8 cellular contexts compared by ENCODE assay signal in the genomic region with DNA sequence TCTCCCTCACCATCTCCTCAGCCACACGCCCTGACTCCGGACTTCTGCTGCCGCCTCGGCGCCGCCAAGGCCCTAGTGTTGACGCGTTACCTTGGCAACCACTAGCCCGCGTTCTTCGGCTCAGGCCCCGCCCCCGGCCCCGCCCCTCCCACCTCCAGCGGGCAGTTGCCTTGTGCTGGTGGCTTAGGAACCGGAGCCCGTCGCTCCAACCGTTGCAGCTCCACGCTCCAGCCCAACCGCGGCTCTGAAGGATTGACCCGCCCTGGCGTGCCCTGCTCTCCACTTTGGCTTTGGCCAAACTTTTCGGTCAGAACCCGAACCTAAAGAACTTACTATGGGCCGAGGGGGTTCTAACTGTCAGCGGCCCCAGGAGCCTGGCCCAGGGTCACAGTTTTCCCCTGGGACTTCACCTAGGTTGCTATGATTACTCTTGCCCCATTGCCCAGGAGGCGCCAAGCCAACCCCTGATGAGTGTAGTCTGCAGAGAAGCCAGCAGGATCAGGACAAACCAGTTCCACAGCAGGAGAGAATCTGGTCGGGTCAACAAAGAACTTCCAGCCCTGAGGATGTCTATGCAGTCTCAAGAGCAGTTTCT.
DNase-seq lines count a peak whose midpoint lies in the region; ATAC-seq lines count a peak whose summit lies in the region.

A gene with protein sequence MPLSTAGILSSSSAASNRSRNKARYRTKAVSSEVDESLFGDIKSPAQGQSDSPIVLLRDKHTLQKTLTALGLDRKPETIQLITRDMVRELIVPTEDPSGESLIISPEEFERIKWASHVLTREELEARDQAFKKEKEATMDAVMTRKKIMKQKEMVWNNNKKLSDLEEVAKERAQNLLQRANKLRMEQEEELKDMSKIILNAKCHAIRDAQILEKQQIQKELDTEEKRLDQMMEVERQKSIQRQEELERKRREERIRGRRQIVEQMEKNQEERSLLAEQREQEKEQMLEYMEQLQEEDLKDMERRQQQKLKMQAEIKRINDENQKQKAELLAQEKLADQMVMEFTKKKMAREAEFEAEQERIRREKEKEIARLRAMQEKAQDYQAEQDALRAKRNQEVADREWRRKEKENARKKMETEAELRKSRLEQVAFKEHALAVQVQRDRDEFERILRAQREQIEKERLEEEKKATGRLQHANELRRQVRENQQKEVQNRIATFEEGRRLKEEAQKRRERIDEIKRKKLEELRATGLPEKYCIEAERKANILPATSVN (minus strand): TSS at position 80 of the 595 bp plus-strand sequence. CDS start 67 bp downstream, at position 13.

- ATAC-seq in stimulated activated effector memory CD8-positive, alpha-beta T cell treated with anti-CD3 and anti-CD28 coated beads, Interleukin-12 subunit alpha, Interleukin-12 subunit beta, amount 100 ng/mL, for 72 hours, result peak; percentile 51
- ATAC-seq in HG03565 (IDR thresholded peaks at IDR 0.05; ENCODE audit: unreplicated experiment), result no peak
- ATAC-seq in HG02938 (IDR thresholded peaks at IDR 0.05; ENCODE audit: unreplicated experiment), result no peak

- no peaks in the 10 kb centered on the region for H3K9me3 Mint-ChIP-seq in stimulated activated effector memory CD8-positive, alpha-beta T cell treated with anti-CD3 and anti-CD28 coated beads, Interleukin-12 subunit alpha, Interleukin-12 subunit beta, amount 100 ng/mL, for 72 hours

- H3K9me3 ChIP-seq in iPS-15b (ENCODE audit: control insufficient read depth, insufficient read depth, low read length), result no peaks in the 10 kb centered on the region

- no peaks in the 10 kb centered on the region for H3K36me3 ChIP-seq in iPS-15b (ENCODE audit: control insufficient read depth, insufficient read depth, low read length)

- H3K27me3 ChIP-seq in iPS-15b (ENCODE audit: control insufficient read depth, insufficient read depth, low read length), result peaks cover 16% of the 10 kb centered on the region

- peaks cover 6% of the 10 kb centered on the region for H3K4me1 ChIP-seq in iPS-15b (ENCODE audit: control insufficient read depth, insufficient read depth, low read length)

- peak within 1 kb of the TSS; percentile 35 for H3K4me3 ChIP-seq in iPS-15b (ENCODE audit: low read depth, low read length)

- H3K36me3 Mint-ChIP-seq in stimulated activated effector memory CD8-positive, alpha-beta T cell treated with anti-CD3 and anti-CD28 coated beads, Interleukin-12 subunit alpha, Interleukin-12 subunit beta, amount 100 ng/mL, for 72 hours, result no peaks in the 10 kb centered on the region

- no peak within 1 kb of the TSS for H3K4me3 Mint-ChIP-seq in stimulated activated effector memory CD8-positive, alpha-beta T cell treated with anti-CD3 and anti-CD28 coated beads, Interleukin-12 subunit alpha, Interleukin-12 subunit beta, amount 100 ng/mL, for 72 hours

- peaks cover 5% of the 10 kb centered on the region for H3K4me1 Mint-ChIP-seq in stimulated activated effector memory CD8-positive, alpha-beta T cell treated with anti-CD3 and anti-CD28 coated beads, Interleukin-12 subunit alpha, Interleukin-12 subunit beta, amount 100 ng/mL, for 72 hours

- DNase-seq in DMS53 treated with DMSO at 0.1 percent for 48 hours (lab: John Stamatoyannopoulos, UW; ENCODE audit: unreplicated experiment) (peak; percentile 84), NCI-H1048 (lab: John Stamatoyannopoulos, UW) (peak; percentile 93), astrocyte of the hippocampus (ENCODE audit: low read depth, low spot score) (peak; percentile 92), KG1 (lab: John Stamatoyannopoulos, UW) (no peak)
- DNase-seq in stimulated activated effector memory CD8-positive, alpha-beta T cell treated with anti-CD3 and anti-CD28 coated beads, Interleukin-12 subunit alpha, Interleukin-12 subunit beta, amount 100 ng/mL, for 72 hours (ENCODE audit: low spot score in 2 of 2), result no peak

- H3K9ac ChIP-seq in iPS-15b (ENCODE audit: low read depth, low read length), result no peak within 1 kb of the TSS

- peak within 1 kb of the TSS; percentile 53 for H3K27ac Mint-ChIP-seq in stimulated activated effector memory CD8-positive, alpha-beta T cell treated with anti-CD3 and anti-CD28 coated beads, Interleukin-12 subunit alpha, Interleukin-12 subunit beta, amount 100 ng/mL, for 72 hours

Comparison
In these comparisons a context has a peak if more than half of its experiments do, and no peak if none do; other contexts are left out.
1. DNase-seq: peak in DMS53 treated with DMSO at 0.1 percent for 48 hours (single experiment), NCI-H1048 (single experiment) and astrocyte of the hippocampus (single experiment); none in stimulated activated effector memory CD8-positive, alpha-beta T cell treated with anti-CD3 and anti-CD28 coated beads, Interleukin-12 subunit alpha, Interleukin-12 subunit beta, amount 100 ng/mL, for 72 hours (0 of 2) and KG1 (single experiment).